8 cellular contexts compared by ENCODE assay signal in the genomic region with DNA sequence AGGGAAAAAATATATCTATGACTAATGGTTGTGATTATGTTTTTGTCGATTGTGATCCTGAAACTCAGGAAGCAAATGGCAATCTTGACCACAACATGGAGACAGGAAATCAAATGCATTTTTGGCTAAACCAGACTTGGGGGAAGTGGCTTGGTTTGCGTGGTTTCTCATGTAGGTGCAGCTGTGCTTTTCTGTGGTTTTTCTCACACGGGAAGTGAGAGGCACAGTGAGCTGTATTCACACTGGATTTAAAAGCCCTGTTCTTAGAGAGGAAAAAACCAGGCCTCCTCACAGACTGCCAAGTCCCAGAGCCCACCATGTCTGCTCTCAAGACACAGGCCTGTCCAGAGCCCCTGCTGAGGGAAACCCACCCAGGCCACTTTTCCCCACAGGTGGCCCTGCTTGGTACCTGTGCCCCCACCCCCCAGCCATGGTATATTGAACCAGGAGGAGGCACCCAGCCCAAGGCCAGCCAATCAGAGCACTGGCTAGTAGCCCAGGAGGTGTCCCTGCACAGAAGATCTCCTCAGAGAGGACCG. TPM values are rescaled to one million over a fixed set of nuclear protein-coding genes. Genes with fewer than 3 reads are reported as not detected.
DNase-seq lines count a peak whose midpoint lies in the region; ATAC-seq and TF ChIP-seq lines count a peak whose summit lies in the region.

No MANE protein-coding gene starts in this region.

- no peaks in the 10 kb centered on the region for H3K9me3 ChIP-seq in OCI-LY7 (ENCODE audit: low read length)
- H3K9me3 ChIP-seq in heart right ventricle = no peaks in the 10 kb centered on the region

- H3K27me3 ChIP-seq in heart right ventricle = no peaks in the 10 kb centered on the region

- POLR2A ChIA-PET in OCI-LY7 (lab: Charles Lee) = interaction anchor here (0.6 to 0.7 kb wide), 2 partner anchors 65 to 79 kb away, joined by 3 read pairs; no protein-coding TSS in a partner anchor
- POLR2A ChIA-PET in HEK293T (lab: Yijun Ruan, JAX) = no interaction called here

- TF ChIP-seq CTCF in OCI-LY7 (conservative IDR thresholded peaks at IDR 0.05; ENCODE audit: low read length) = no peak
- no peak for TF ChIP-seq CTCF in heart right ventricle (IDR thresholded peaks at IDR 0.05)

- H3K9me2 ChIP-seq in OCI-LY7 (ENCODE audit: insufficient read depth, low read length) = no peaks in the 10 kb centered on the region

- no peak overlapping the region for H2AFZ ChIP-seq in OCI-LY7 (ENCODE audit: low read length)

- H3K4me2 ChIP-seq in OCI-LY7 (ENCODE audit: low read length) = peak overlapping the region; percentile 59

- no peaks in the 10 kb centered on the region for H3K27me3 Mint-ChIP-seq in activated T-helper 2 cell treated with anti-CD3 and anti-CD28 coated beads, Interferon-gamma antibody, Interleukin-2, Interleukin-4, amounts not matched to agents 10 μg/mL and 5 μg/mL and 100 μg/mL, durations not matched to agents 14 hours and 24 hours and 36 hours (ENCODE audit: low read depth)

- intact Hi-C loops in OCI-LY7 (cut with micrococcal nuclease; ENCODE audit: unreplicated experiment) (no loop called here), heart right ventricle (cut with DNase I) (loop anchor here in 1 of 10 donors (10.0 kb wide), 1 partner anchor 157 kb away; no protein-coding TSS in a partner anchor)
- intact Hi-C loops in activated T-helper 2 cell treated with anti-CD3 and anti-CD28 coated beads, Interferon-gamma antibody, Interleukin-2, Interleukin-4, amounts not matched to agents 10 μg/mL and 5 μg/mL and 100 μg/mL, durations not matched to agents 14 hours and 24 hours and 36 hours (cut with micrococcal nuclease) = loop anchor here (1.0 kb wide), 2 partner anchors 11 to 17 kb away; no protein-coding TSS in a partner anchor

- H3K79me2 ChIP-seq in OCI-LY7 (ENCODE audit: insufficient read depth, low read depth, low read length) = no peaks in the 10 kb centered on the region

- H3K4me3 ChIP-seq in OCI-LY7 (ENCODE audit: low read depth, low read length, poor library complexity, severe bottlenecking) = no peak overlapping the region
- H3K4me3 ChIP-seq in heart right ventricle = no peak overlapping the region

- peak overlapping the region; percentile 73 for H3K27ac Mint-ChIP-seq in activated T-helper 2 cell treated with anti-CD3 and anti-CD28 coated beads, Interferon-gamma antibody, Interleukin-2, Interleukin-4, amounts not matched to agents 10 μg/mL and 5 μg/mL and 100 μg/mL, durations not matched to agents 14 hours and 24 hours and 36 hours
- H3K27ac Mint-ChIP-seq in stimulated activated effector memory CD8-positive, alpha-beta T cell treated with anti-CD3 and anti-CD28 coated beads, Interleukin-12 subunit alpha, Interleukin-12 subunit beta, amount 100 ng/mL, for 72 hours = peak overlapping the region; percentile 85

- CTCF ChIA-PET in OCI-LY7 (lab: Charles Lee; ENCODE audit: unreplicated experiment) (no interaction called here), HEK293T (lab: Yijun Ruan, JAX) (no interaction called here)

- ATAC-seq in GM18508 (IDR thresholded peaks at IDR 0.05; ENCODE audit: insufficient read depth, unreplicated experiment) (peak; percentile 78), HG02798 (IDR thresholded peaks at IDR 0.05; ENCODE audit: poor library complexity, unreplicated experiment) (peak; percentile 94), heart right ventricle (peak in 6 of 8 donors; percentile 29 to 72 (median 51))
- peak; percentile 88 for ATAC-seq in stimulated activated effector memory CD8-positive, alpha-beta T cell treated with anti-CD3 and anti-CD28 coated beads, Interleukin-12 subunit alpha, Interleukin-12 subunit beta, amount 100 ng/mL, for 72 hours

- H3K4me3 Mint-ChIP-seq in activated T-helper 2 cell treated with anti-CD3 and anti-CD28 coated beads, Interferon-gamma antibody, Interleukin-2, Interleukin-4, amounts not matched to agents 10 μg/mL and 5 μg/mL and 100 μg/mL, durations not matched to agents 14 hours and 24 hours and 36 hours (ENCODE audit: low read depth) = peak overlapping the region; percentile 52
- peak overlapping the region; percentile 63 for H3K4me3 Mint-ChIP-seq in stimulated activated effector memory CD8-positive, alpha-beta T cell treated with anti-CD3 and anti-CD28 coated beads, Interleukin-12 subunit alpha, Interleukin-12 subunit beta, amount 100 ng/mL, for 72 hours

- peak; percentile 82 for DNase-seq in OCI-LY7 (ENCODE audit: low spot score)
- DNase-seq in activated T-helper 2 cell treated with anti-CD3 and anti-CD28 coated beads, Interferon-gamma antibody, Interleukin-2, Interleukin-4, amounts not matched to agents 10 μg/mL and 5 μg/mL and 100 μg/mL, durations not matched to agents 14 hours and 24 hours and 36 hours (ENCODE audit: low spot score) = peak; percentile 62
- peak in 1 of 2 donors; percentile 32 for DNase-seq in heart right ventricle
- peak in 1 of 2 donors; percentile 80 for DNase-seq in stimulated activated effector memory CD8-positive, alpha-beta T cell treated with anti-CD3 and anti-CD28 coated beads, Interleukin-12 subunit alpha, Interleukin-12 subunit beta, amount 100 ng/mL, for 72 hours (ENCODE audit: low spot score in 2 of 2)
- DNase-seq in mucosa of gallbladder (ENCODE audit: low spot score) = no peak
- no peak for DNase-seq in HEK293T (ENCODE audit: extremely low spot score)

- H3K27ac ChIP-seq in OCI-LY7 (ENCODE audit: low read depth, low read length, poor library complexity, severe bottlenecking) (no peak overlapping the region), heart right ventricle (peak overlapping the region in 9 of 10 donors; percentile 29 to 89 (median 75))

- 62 to 74% methylated on average over 4 of the region's 4 CpGs for WGBS in heart right ventricle, 2 donors

- BruUV-seq in OCI-LY7 (replicated peaks; lab: Mats Ljungman, UMichigan) = no TSS peak

- peaks cover 21% of the 10 kb centered on the region for H3K36me3 Mint-ChIP-seq in activated T-helper 2 cell treated with anti-CD3 and anti-CD28 coated beads, Interferon-gamma antibody, Interleukin-2, Interleukin-4, amounts not matched to agents 10 μg/mL and 5 μg/mL and 100 μg/mL, durations not matched to agents 14 hours and 24 hours and 36 hours (ENCODE audit: low read depth)
- peaks cover 19% of the 10 kb centered on the region for H3K36me3 Mint-ChIP-seq in stimulated activated effector memory CD8-positive, alpha-beta T cell treated with anti-CD3 and anti-CD28 coated beads, Interleukin-12 subunit alpha, Interleukin-12 subunit beta, amount 100 ng/mL, for 72 hours

- H3K4me1 Mint-ChIP-seq in activated T-helper 2 cell treated with anti-CD3 and anti-CD28 coated beads, Interferon-gamma antibody, Interleukin-2, Interleukin-4, amounts not matched to agents 10 μg/mL and 5 μg/mL and 100 μg/mL, durations not matched to agents 14 hours and 24 hours and 36 hours (ENCODE audit: low read depth) = peaks cover 44% of the 10 kb centered on the region
- H3K4me1 Mint-ChIP-seq in stimulated activated effector memory CD8-positive, alpha-beta T cell treated with anti-CD3 and anti-CD28 coated beads, Interleukin-12 subunit alpha, Interleukin-12 subunit beta, amount 100 ng/mL, for 72 hours = peaks cover 61% of the 10 kb centered on the region

- H3K36me3 ChIP-seq in OCI-LY7 (ENCODE audit: insufficient read depth, low read length) = no peaks in the 10 kb centered on the region
- H3K36me3 ChIP-seq in heart right ventricle = peaks cover 0 to 18% (median 0%) of the 10 kb centered on the region in 9 donors

- no peaks in the 10 kb centered on the region for H4K20me1 ChIP-seq in OCI-LY7 (ENCODE audit: insufficient read depth, low read length)

- peaks cover 5% of the 10 kb centered on the region for H3K9me3 Mint-ChIP-seq in activated T-helper 2 cell treated with anti-CD3 and anti-CD28 coated beads, Interferon-gamma antibody, Interleukin-2, Interleukin-4, amounts not matched to agents 10 μg/mL and 5 μg/mL and 100 μg/mL, durations not matched to agents 14 hours and 24 hours and 36 hours
- H3K9me3 Mint-ChIP-seq in stimulated activated effector memory CD8-positive, alpha-beta T cell treated with anti-CD3 and anti-CD28 coated beads, Interleukin-12 subunit alpha, Interleukin-12 subunit beta, amount 100 ng/mL, for 72 hours = no peaks in the 10 kb centered on the region

- H3K4me1 ChIP-seq in OCI-LY7 (ENCODE audit: insufficient read depth, low read length, poor library complexity, severe bottlenecking) = peaks cover 17% of the 10 kb centered on the region
- H3K4me1 ChIP-seq in heart right ventricle = peaks cover 6 to 35% (median 25%) of the 10 kb centered on the region in 9 donors

TF ChIP-seq in HEK293T, 16 proteins besides CTCF, POLR2A, EP300 and RAD21 (continues in another document):
- TF ChIP-seq ARNT (IDR thresholded peaks at IDR 0.05) = no peak
- TF ChIP-seq LEF1 (IDR thresholded peaks at IDR 0.05; ENCODE audit: borderline replicate concordance) = no peak
- TF ChIP-seq FOXA1 (IDR thresholded peaks at IDR 0.05) = no peak
- TF ChIP-seq L3MBTL2 (conservative IDR thresholded peaks at IDR 0.05) = no peak
- TF ChIP-seq HDGF (IDR thresholded peaks at IDR 0.05; ENCODE audit: borderline replicate concordance) = no peak
- TF ChIP-seq CTBP1 (IDR thresholded peaks at IDR 0.05; ENCODE audit: borderline replicate concordance) = no peak
- TF ChIP-seq FOXM1 (IDR thresholded peaks at IDR 0.05; ENCODE audit: borderline replicate concordance) = no peak
- no peak for TF ChIP-seq BHLHE40 (IDR thresholded peaks at IDR 0.05; ENCODE audit: borderline replicate concordance)
- TF ChIP-seq ELF4 (IDR thresholded peaks at IDR 0.05) = no peak
- TF ChIP-seq TARDBP (IDR thresholded peaks at IDR 0.05) = no peak
- no peak for TF ChIP-seq SUZ12 (IDR thresholded peaks at IDR 0.05)
- no peak for TF ChIP-seq ZNF384 (IDR thresholded peaks at IDR 0.05)

RNA-seq across cellular contexts. Expression of gene BTD, which starts 46.2 kb away (rescaled TPM):
- total RNA-seq in OCI-LY7 (2014; rRNA removed; shearing (Covaris generic)) = 4.7 and 6.0 TPM in 2 replicates
- total RNA-seq in OCI-LY7 (2022) (4.2 and 4.8 TPM in 2 replicates), heart right ventricle (10 to 100 TPM in 8 of 10 donors, 1 to 10 TPM in 2; 8.8 to 17.2 (median 13.5) TPM), mucosa of gallbladder (45.9 TPM)
- 3.9 and 4.8 TPM in 2 replicates for total RNA-seq in activated T-helper 2 cell treated with anti-CD3 and anti-CD28 coated beads, Interferon-gamma antibody, Interleukin-2, Interleukin-4, amounts not matched to agents 10 μg/mL and 5 μg/mL and 100 μg/mL, durations not matched to agents 14 hours and 24 hours and 36 hours
- 1 to 10 TPM; 4.8 to 8.3 TPM for polyA plus RNA-seq in heart right ventricle

RNA-seq across cellular contexts. Expression of gene HACL1, which starts 46.3 kb away (rescaled TPM):
- 13.9 and 25.5 TPM in 2 replicates for total RNA-seq in OCI-LY7 (2014; rRNA removed; shearing (Covaris generic))
- total RNA-seq in OCI-LY7 (2022) = 22.0 and 29.1 TPM in 2 replicates
- total RNA-seq in activated T-helper 2 cell treated with anti-CD3 and anti-CD28 coated beads, Interferon-gamma antibody, Interleukin-2, Interleukin-4, amounts not matched to agents 10 μg/mL and 5 μg/mL and 100 μg/mL, durations not matched to agents 14 hours and 24 hours and 36 hours = 22.8 TPM in 2 replicates
- total RNA-seq in heart right ventricle = 10 to 100 TPM; 12.4 to 20.5 (median 14.1) TPM
- 10 to 100 TPM in 1 of 2 donors, 1 to 10 TPM in 1; 7.5 to 11.1 TPM for polyA plus RNA-seq in heart right ventricle
- total RNA-seq in mucosa of gallbladder = 22.5 TPM

Comparison
In these comparisons a context has a peak if more than half of its experiments do, and no peak if none do; other contexts are left out.
1. DNase-seq: peak in OCI-LY7 (single experiment) and activated T-helper 2 cell treated with anti-CD3 and anti-CD28 coated beads, Interferon-gamma antibody, Interleukin-2, Interleukin-4, amounts not matched to agents 10 μg/mL and 5 μg/mL and 100 μg/mL, durations not matched to agents 14 hours and 24 hours and 36 hours (single experiment); none in mucosa of gallbladder (single experiment) and HEK293T (single experiment).
2. Peak in every context shown above with its lines, with median percentiles within 50 percentile points of each other: ATAC-seq.